Comparison of ENCODE assay signal across 18 cellular contexts in genomic region chr9:90074319-90074962, GRCh38.
DNase-seq lines count a peak whose midpoint lies in the region; ATAC-seq, FAIRE-seq and TF ChIP-seq lines count a peak whose summit lies in the region.
"Had no signal": no experiment of that assay in that cellular context is flagged by ENCODE, and none has a peak within 500 bp of the region (broad histone marks: within the 10 kb centered on the region; RNA-seq: fewer than 3 reads in every experiment).

No MANE protein-coding gene starts in this region.

- RAD21 ChIA-PET in GM12878 (lab: Charles Lee; ENCODE audit: unreplicated experiment) = no interaction called here

- H3K4me3 ChIP-seq in GM23338 (no peak overlapping the region), GM12878 (no peak overlapping the region)
- no peak overlapping the region for H3K4me3 ChIP-seq in CD4-positive, alpha-beta memory T cell (ENCODE audit: low read length in 2 of 2)
- H3K4me3 ChIP-seq: BLaER1 treated with 17β-estradiol and CSF1 and Interleukin-3, amounts not matched to agents 10 nM and 100 nM had no signal

- H3K4me3 Mint-ChIP-seq in GM23338 (no peak overlapping the region), osteocyte (ENCODE audit: unreplicated experiment) (no peak overlapping the region)
- no peak overlapping the region for H3K4me3 Mint-ChIP-seq in CD4-positive, alpha-beta memory T cell
- H3K4me3 Mint-ChIP-seq in activated T-cell treated with anti-CD3 and anti-CD28 coated beads, Interleukin-2, amount 50 U/mL, for 24 hours = no peak overlapping the region
- H3K4me3 Mint-ChIP-seq: B cell; CD4-positive, CD25-positive, alpha-beta regulatory T cell; H9; IgD-negative memory B cell had no signal

- no peaks in the 10 kb centered on the region for H3F3A ChIP-seq in GM23338 (replicated peaks; ENCODE audit: low read depth)

- H4K20me1 ChIP-seq in GM23338 (replicated peaks; ENCODE audit: insufficient read depth) = no peaks in the 10 kb centered on the region
- no peaks in the 10 kb centered on the region for H4K20me1 ChIP-seq in GM12878 (ENCODE audit: control insufficient read depth, insufficient read depth)
- H4K20me1 ChIP-seq: BLaER1 treated with 17β-estradiol and CSF1 and Interleukin-3, amounts not matched to agents 10 nM and 100 nM had no signal

- H3K27me3 ChIP-seq in GM23338 (ENCODE audit: insufficient read depth) (no peaks in the 10 kb centered on the region), GM12878 (replicated peaks in 1 of 2; ENCODE audit: control insufficient read depth in 2 of 2, insufficient read depth in 2 of 2, low read length in 1 of 2) (0 out of 4 replicates have a peak, but pooled peaks cover 0 to 12% of the 10 kb centered on the region in 2 experiments)
- H3K27me3 ChIP-seq in CD4-positive, alpha-beta memory T cell (ENCODE audit: insufficient read depth, low read length) = no peaks in the 10 kb centered on the region
- H3K27me3 ChIP-seq: BLaER1 treated with 17β-estradiol and CSF1 and Interleukin-3, amounts not matched to agents 10 nM and 100 nM had no signal

- SMC1A ChIA-PET in GM12878 (lab: Charles Lee; ENCODE audit: uncharacterized antibody, unreplicated experiment) = no interaction called here

- H3K27ac Mint-ChIP-seq in GM23338 (no peak overlapping the region), osteocyte (ENCODE audit: unreplicated experiment) (no peak overlapping the region)
- no peak overlapping the region for H3K27ac Mint-ChIP-seq in CD4-positive, alpha-beta memory T cell
- H3K27ac Mint-ChIP-seq in activated T-cell treated with anti-CD3 and anti-CD28 coated beads, Interleukin-2, amount 50 U/mL, for 24 hours = no peak overlapping the region
- H3K27ac Mint-ChIP-seq: B cell; CD4-positive, CD25-positive, alpha-beta regulatory T cell; H9; IgD-negative memory B cell had no signal

- H3K4me1 Mint-ChIP-seq in GM23338 (no peaks in the 10 kb centered on the region), osteocyte (ENCODE audit: unreplicated experiment) (no peaks in the 10 kb centered on the region)
- no peaks in the 10 kb centered on the region for H3K4me1 Mint-ChIP-seq in CD4-positive, alpha-beta memory T cell
- H3K4me1 Mint-ChIP-seq in activated T-cell treated with anti-CD3 and anti-CD28 coated beads, Interleukin-2, amount 50 U/mL, for 24 hours (ENCODE audit: low read depth) = peaks cover 12% of the 10 kb centered on the region
- H3K4me1 Mint-ChIP-seq: CD4-positive, CD25-positive, alpha-beta regulatory T cell; H9 had no signal

- H3K4me2 ChIP-seq in GM23338 (no peak overlapping the region), GM12878 (ENCODE audit: control insufficient read depth, insufficient read depth) (no peak overlapping the region)
- H3K4me2 ChIP-seq: BLaER1 treated with 17β-estradiol and CSF1 and Interleukin-3, amounts not matched to agents 10 nM and 100 nM had no signal

- H3K9ac ChIP-seq in GM12878 (ENCODE audit: control insufficient read depth, insufficient read depth, low read length) = no peak overlapping the region
- H3K9ac ChIP-seq: BLaER1 treated with 17β-estradiol and CSF1 and Interleukin-3, amounts not matched to agents 10 nM and 100 nM had no signal

- H3K4me1 ChIP-seq in GM23338 (ENCODE audit: insufficient read depth) (no peaks in the 10 kb centered on the region), GM12878 (ENCODE audit: control insufficient read depth, insufficient read depth, low read length) (no peaks in the 10 kb centered on the region; the same call in 1 of the 2 replicates)
- no peaks in the 10 kb centered on the region for H3K4me1 ChIP-seq in CD4-positive, alpha-beta memory T cell (ENCODE audit: insufficient read depth, low read length)
- H3K4me1 ChIP-seq: Caco-2 had no signal

- 15% methylated on average over 3 of the region's 6 CpGs for WGBS in GM12878 (ENCODE audit: insufficient coverage, insufficient replicate concordance, low lambda C conversion rate, missing lambda C conversion rate)

- H3K9me3 Mint-ChIP-seq in GM23338 = no peaks in the 10 kb centered on the region
- no peaks in the 10 kb centered on the region for H3K9me3 Mint-ChIP-seq in osteocyte (ENCODE audit: unreplicated experiment)
- H3K9me3 Mint-ChIP-seq in CD4-positive, alpha-beta memory T cell = no peaks in the 10 kb centered on the region
- no peaks in the 10 kb centered on the region for H3K9me3 Mint-ChIP-seq in activated T-cell treated with anti-CD3 and anti-CD28 coated beads, Interleukin-2, amount 50 U/mL, for 24 hours
- H3K9me3 Mint-ChIP-seq: H9, IgD-negative memory B cell had no signal

- H3K9me3 ChIP-seq in GM12878 (replicated peaks; ENCODE audit: control insufficient read depth, insufficient read depth, low read length) = no peaks in the 10 kb centered on the region
- no peaks in the 10 kb centered on the region for H3K9me3 ChIP-seq in CD4-positive, alpha-beta memory T cell (ENCODE audit: control insufficient read depth in 1 of 2, low read length in 2 of 2)
- H3K9me3 ChIP-seq: BLaER1 treated with 17β-estradiol and CSF1 and Interleukin-3, amounts not matched to agents 10 nM and 100 nM; Caco-2 had no signal

- no peak for FAIRE-seq in GM12878 (lab: Jason Lieb, UNC)
- FAIRE-seq: D721Med, H1, HepG2 had no signal

- no peak overlapping the region for H3K27ac ChIP-seq in GM23338 (ENCODE audit: low read depth)
- no peak overlapping the region for H3K27ac ChIP-seq in GM12878 (ENCODE audit: control insufficient read depth, insufficient read depth)
- H3K27ac ChIP-seq in CD4-positive, alpha-beta memory T cell (ENCODE audit: low read depth, low read length) = no peak overlapping the region
- H3K27ac ChIP-seq: BLaER1 treated with 17β-estradiol and CSF1 and Interleukin-3, amounts not matched to agents 10 nM and 100 nM had no signal

- no peaks in the 10 kb centered on the region for H3K27me3 Mint-ChIP-seq in GM23338 (ENCODE audit: insufficient read depth, low read depth, poor library complexity)
- peaks cover 23% of the 10 kb centered on the region for H3K27me3 Mint-ChIP-seq in osteocyte (ENCODE audit: unreplicated experiment)
- peaks cover 18 to 32% of the 10 kb centered on the region in 2 donors for H3K27me3 Mint-ChIP-seq in CD4-positive, alpha-beta memory T cell
- peaks cover 74% of the 10 kb centered on the region for H3K27me3 Mint-ChIP-seq in activated T-cell treated with anti-CD3 and anti-CD28 coated beads, Interleukin-2, amount 50 U/mL, for 24 hours

- no TSS peak for BruUV-seq in GM12878 (replicated peaks; lab: Mats Ljungman, UMichigan)

- H3K36me3 Mint-ChIP-seq in GM23338 (ENCODE audit: low read depth) (no peaks in the 10 kb centered on the region), osteocyte (ENCODE audit: unreplicated experiment) (no peaks in the 10 kb centered on the region)
- H3K36me3 Mint-ChIP-seq in CD4-positive, alpha-beta memory T cell = no peaks in the 10 kb centered on the region
- no peaks in the 10 kb centered on the region for H3K36me3 Mint-ChIP-seq in activated T-cell treated with anti-CD3 and anti-CD28 coated beads, Interleukin-2, amount 50 U/mL, for 24 hours (ENCODE audit: low read depth)
- H3K36me3 Mint-ChIP-seq: CD4-positive, CD25-positive, alpha-beta regulatory T cell; IgD-negative memory B cell had no signal

- H2AFZ ChIP-seq in GM23338 (0 out of 2 replicates have a peak overlapping the region, but pooled peaks have one; percentile 60), GM12878 (ENCODE audit: control insufficient read depth, low read depth, low read length) (no peak overlapping the region)

- TF ChIP-seq EP300 in GM12878 (IDR thresholded peaks at IDR 0.05; ENCODE audit: borderline replicate concordance in 1 of 2, control insufficient read depth in 1 of 2, low read depth in 2 of 2, low read length in 2 of 2) = no peak

- CTCF ChIA-PET in GM12878 (lab: Yijun Ruan, JAX) = no interaction called here
- CTCF ChIA-PET in CD4-positive, alpha-beta memory T cell (lab: Charles Lee; ENCODE audit: partially characterized antibody) = no interaction called here

- POLR2A ChIA-PET in GM12878 (lab: Charles Lee) = no interaction called here
- POLR2A ChIA-PET in CD4-positive, alpha-beta memory T cell (lab: Charles Lee; ENCODE audit: partially characterized antibody) = no interaction called here

- in situ Hi-C loops in GM12878 (cut with MboI) = no loop called here

- ATAC-seq in GM23338 (no peak), GM12878 (no peak), HG03095 (IDR thresholded peaks at IDR 0.05; ENCODE audit: unreplicated experiment) (no peak)
- ATAC-seq: HepG2 had no signal

- H3K36me3 ChIP-seq in GM23338 (ENCODE audit: insufficient read depth) (no peaks in the 10 kb centered on the region), GM12878 (ENCODE audit: control insufficient read depth in 2 of 2, insufficient read depth in 2 of 2, low read length in 1 of 2) (no peaks in the 10 kb centered on the region)
- no peaks in the 10 kb centered on the region for H3K36me3 ChIP-seq in CD4-positive, alpha-beta memory T cell (ENCODE audit: insufficient read depth, low read length)
- H3K36me3 ChIP-seq: BLaER1 treated with 17β-estradiol and CSF1 and Interleukin-3, amounts not matched to agents 10 nM and 100 nM had no signal

- no peaks in the 10 kb centered on the region for H3K79me2 ChIP-seq in GM23338 (replicated peaks; ENCODE audit: insufficient read depth)
- no peaks in the 10 kb centered on the region for H3K79me2 ChIP-seq in GM12878 (ENCODE audit: control insufficient read depth, insufficient read depth, low read length)

- TF ChIP-seq POLR2A in GM12878 (IDR thresholded peaks at IDR 0.05; ENCODE audit: low read depth, low read length) = no peak

- TF ChIP-seq RAD21 in GM12878 (IDR thresholded peaks at IDR 0.05; ENCODE audit: insufficient read depth, low read depth, low read length) = no peak

- intact Hi-C loops in GM12878 (cut with micrococcal nuclease; ENCODE audit: unreplicated experiment) = no loop called here
- intact Hi-C loops in CD4-positive, alpha-beta memory T cell (cut with micrococcal nuclease) = no loop called here

- H3K9me2 ChIP-seq in GM23338 (ENCODE audit: insufficient read depth) = peaks cover 10% of the 10 kb centered on the region; the same call in 1 of the 2 replicates

- DNase-seq in NCI-H748 (lab: John Stamatoyannopoulos, UW; ENCODE audit: unreplicated experiment) (peak; percentile 15), NCI-H748 treated with DMSO at 0.1 percent for 48 hours (lab: John Stamatoyannopoulos, UW) (no peak), GM23338 (ENCODE audit: low spot score) (no peak), GM12878 (ENCODE audit: low read depth, low spot score) (no peak), osteocyte (ENCODE audit: extremely low spot score, unreplicated experiment) (peak; percentile 13)
- DNase-seq in CD4-positive, alpha-beta memory T cell = no peak
- no peak for DNase-seq in activated T-cell treated with anti-CD3 and anti-CD28 coated beads, Interleukin-2, amount 50 U/mL, for 24 hours
- DNase-seq: Caco-2; CD4-positive, CD25-positive, alpha-beta regulatory T cell; GDM1; H9 had no signal

- TF ChIP-seq CTCF in GM23338 (conservative IDR thresholded peaks at IDR 0.05; ENCODE audit: low read depth in 2 of 2) (no peak), GM12878 (IDR thresholded peaks at IDR 0.05 in 2 of 3, conservative IDR thresholded peaks at IDR 0.05 in 1 of 3; ENCODE audit: control insufficient read depth in 2 of 3, extremely low read depth in 1 of 3, insufficient read depth in 1 of 3, low read depth in 3 of 3, low read length in 3 of 3) (no peak), osteocyte (IDR thresholded peaks at IDR 0.05) (no peak)

TF ChIP-seq in GM23338, 12 proteins besides CTCF, POLR2A, EP300 and RAD21 (continues in another document):
- no peak for TF ChIP-seq NANOG (IDR thresholded peaks at IDR 0.05; ENCODE audit: borderline replicate concordance)

Comparison
In these comparisons a context has a peak if more than half of its experiments do, and no peak if none do; other contexts are left out.
1. DNase-seq: peak in NCI-H748 (single experiment) and osteocyte (single experiment); none in NCI-H748 treated with DMSO at 0.1 percent for 48 hours (single experiment), GM23338 (single experiment), GM12878 (single experiment), CD4-positive, alpha-beta memory T cell (0 of 5) and activated T-cell treated with anti-CD3 and anti-CD28 coated beads, Interleukin-2, amount 50 U/mL, for 24 hours (single experiment).